In the genomic region with DNA sequence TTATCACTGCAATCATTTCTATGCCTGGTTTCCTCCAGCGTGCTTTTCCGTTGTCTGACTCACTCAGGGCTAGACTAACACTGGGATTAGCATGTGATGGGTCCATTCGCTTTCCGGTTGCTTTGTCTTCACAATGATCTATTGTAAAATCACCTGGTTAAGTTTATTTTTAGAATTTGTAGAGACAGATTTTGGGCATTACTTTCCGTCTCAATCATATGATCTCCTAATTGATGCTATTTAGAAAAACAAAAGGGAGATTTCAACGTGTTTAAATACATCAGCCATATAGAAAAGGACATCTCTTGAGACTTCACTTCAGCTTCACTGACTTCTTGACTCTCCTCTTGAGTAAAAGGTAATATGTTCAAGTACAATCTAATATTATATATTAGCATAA, we compare ENCODE assay signal across 19 cellular contexts. TPM values are rescaled to one million over a fixed set of nuclear protein-coding genes. Genes with fewer than 3 reads are reported as not detected.
"Had no signal": no experiment of that assay in that cellular context is flagged by ENCODE, and none has a peak within 500 bp of the region (broad histone marks: within the 10 kb centered on the region; RNA-seq: fewer than 3 reads in every experiment).

A gene (plus strand): TSS at position 301 of the 400 bp plus-strand sequence. CDS start 2,639 bp downstream, outside the sequence.

RNA-seq across cellular contexts. Expression of the gene that starts here (rescaled TPM):
- total RNA-seq: activated B cell treated with CpG ODN at 0.5 μM for 24 hours; activated CD4-positive, alpha-beta memory T cell treated with anti-CD3 and anti-CD28 coated beads for 36 hours; activated CD4-positive, alpha-beta T cell treated with anti-CD3 and anti-CD28 coated beads, Interleukin-2, amount 10 ng/mL, durations not matched to agents 24 days and 14 days; activated CD8-positive, alpha-beta memory T cell treated with anti-CD3 and anti-CD28 coated beads for 36 hours; activated CD8-positive, alpha-beta T cell treated with anti-CD3 and anti-CD28 coated beads for 36 hours; activated naive CD4-positive, alpha-beta T cell treated with anti-CD3 and anti-CD28 coated beads for 36 hours; activated naive CD4-positive, alpha-beta T cell treated with anti-CD3 and anti-CD28 coated beads, Interleukin-2, amount 50 U/mL, for 72 hours; activated naive CD8-positive, alpha-beta T cell treated with anti-CD3 and anti-CD28 coated beads for 36 hours; activated T-cell treated with anti-CD3 and anti-CD28 coated beads, Interleukin-2, amount 50 U/mL, for 4 hours; activated T-cell treated with anti-CD3 and anti-CD28 coated beads, Interleukin-2, amount 50 U/mL, for 72 hours; activated T-helper 1 cell treated with anti-CD3 and anti-CD28 coated beads, Interleukin-12 subunit alpha, Interleukin-12 subunit beta, Interleukin-2, Interleukin-4 antibody, amounts not matched to agents 30 ng/mL and 10 ng/mL and 1 ng/mL, durations not matched to agents 14 hours and 24 hours and 36 hours; activated T-helper 17 cell treated with anti-CD3 and anti-CD28 coated beads, Interleukin-2, amount 50 U/mL, for 72 hours; adrenal gland; aorta; astrocyte; body of pancreas; breast epithelium; cardiac septum; cerebellum had no signal
- polyA plus RNA-seq: adrenal gland, aorta had no signal
